ENCODE assay signal across 8 cellular contexts in genomic region chr4:82360298-82361177, GRCh38. TPM values are rescaled to one million over a fixed set of nuclear protein-coding genes. Genes with fewer than 3 reads are reported as not detected.
DNase-seq lines count a peak whose midpoint lies in the region; ATAC-seq and TF ChIP-seq lines count a peak whose summit lies in the region.

No MANE protein-coding gene starts in this region.

- no peak overlapping the region for H3K27ac ChIP-seq in Peyer's patch

- TF ChIP-seq CTCF in GM12875 (IDR thresholded peaks at IDR 0.05; ENCODE audit: borderline replicate concordance, insufficient read depth, low read depth, low read length) (peak; percentile 31; the same call in 1 of the 2 replicates), Peyer's patch (IDR thresholded peaks at IDR 0.05) (peak; percentile 33 to 67 (median 55))

- no peaks in the 10 kb centered on the region for H3K9me3 ChIP-seq in Peyer's patch

- peaks cover 0 to 26% (median 0%) of the 10 kb centered on the region in 3 donors for H3K36me3 ChIP-seq in Peyer's patch

- ATAC-seq in HG02840 (IDR thresholded peaks at IDR 0.05; ENCODE audit: low FRiP score, unreplicated experiment): no peak

- peaks cover 0 to 53% (median 3%) of the 10 kb centered on the region in 4 donors for H3K4me1 ChIP-seq in Peyer's patch

- H3K4me3 ChIP-seq in GM12875 (ENCODE audit: low read depth, low read length) (no peak overlapping the region), Peyer's patch (no peak overlapping the region)

- TF ChIP-seq POLR2A in Peyer's patch (IDR thresholded peaks at IDR 0.05): no peak

- no peaks in the 10 kb centered on the region for H3K27me3 ChIP-seq in Peyer's patch

- DNase-seq in AG08396 (ENCODE audit: low spot score) (peak; percentile 27), Peyer's patch (no peak), dermis blood vessel endothelial cell (peak; percentile 56), midbrain (lab: John Stamatoyannopoulos, UW) (peak; percentile 48), HPDE6-E6E7 (ENCODE audit: extremely low spot score) (no peak), A172 (ENCODE audit: low spot score) (no peak)

RNA-seq across cellular contexts. Expression of gene HNRNPD, which starts 13.3 kb away (rescaled TPM):
- total RNA-seq in Peyer's patch (100 to 1,000 TPM in 3 of 4 donors, 10 to 100 TPM in 1; 95.6 to 342 (median 136) TPM), dermis blood vessel endothelial cell (35.6 and 75.4 TPM in 2 replicates)
- total RNA-seq in A172 (2014; rRNA removed; shearing (Covaris generic)): 47.4 and 59.4 TPM in 2 replicates

Comparison
In these comparisons a context has a peak if more than half of its experiments do, and no peak if none do; other contexts are left out.
1. DNase-seq: peak in AG08396 (single experiment), dermis blood vessel endothelial cell (single experiment) and midbrain (single experiment); none in Peyer's patch (0 of 3), HPDE6-E6E7 (single experiment) and A172 (single experiment).